8 cellular contexts compared by ENCODE assay signal in genomic region chr3:46892285-46893145, GRCh38.
DNase-seq lines count a peak whose midpoint lies in the region; ATAC-seq and TF ChIP-seq lines count a peak whose summit lies in the region.

No MANE protein-coding gene starts in this region.

- H3K27ac ChIP-seq in iPS-18a (ENCODE audit: low read length) = no peak overlapping the region

- DNase-seq in activated gamma-delta T cell (lab: John Stamatoyannopoulos, UW) (peak; percentile 17), activated gamma-delta T cell treated with Interleukin-2 at 50 U/mL for 16 hours (no peak), NCI-H748 treated with DMSO at 0.1 percent for 48 hours (lab: John Stamatoyannopoulos, UW) (peak; percentile 32), cardiac fibroblast (ENCODE audit: low read depth in 2 of 2) (peak; percentile 36 to 76), retina (peak; percentile 91)

- H3K4me3 ChIP-seq in cardiac fibroblast (replicated peaks in 1 of 2; ENCODE audit: low read depth in 2 of 2, low read length in 2 of 2) (peak overlapping the region; percentile 36 to 44), iPS-18a (ENCODE audit: low read length) (peak overlapping the region; percentile 35)

- H3K36me3 ChIP-seq in iPS-18a (ENCODE audit: control insufficient read depth, low read depth, low read length) = no peaks in the 10 kb centered on the region

- ATAC-seq in HG03521 (IDR thresholded peaks at IDR 0.05; ENCODE audit: unreplicated experiment) (no peak), HG03159 (IDR thresholded peaks at IDR 0.05; ENCODE audit: unreplicated experiment) (no peak)

- TF ChIP-seq CTCF in cardiac fibroblast (IDR thresholded peaks at IDR 0.05; ENCODE audit: low read depth, low read length) = no peak

- H3K4me1 ChIP-seq in iPS-18a (ENCODE audit: control insufficient read depth, low read depth, low read length) = peaks cover 14% of the 10 kb centered on the region

- no peaks in the 10 kb centered on the region for H3K9me3 ChIP-seq in iPS-18a (ENCODE audit: control insufficient read depth, low read depth, low read length)

- peaks cover 61% of the 10 kb centered on the region for H3K27me3 ChIP-seq in iPS-18a (ENCODE audit: control insufficient read depth, insufficient read depth, low read length)

- no peak overlapping the region for H3K9ac ChIP-seq in iPS-18a (ENCODE audit: low read length)
